1 cellular context compared by ENCODE assay signal in the genomic region with DNA sequence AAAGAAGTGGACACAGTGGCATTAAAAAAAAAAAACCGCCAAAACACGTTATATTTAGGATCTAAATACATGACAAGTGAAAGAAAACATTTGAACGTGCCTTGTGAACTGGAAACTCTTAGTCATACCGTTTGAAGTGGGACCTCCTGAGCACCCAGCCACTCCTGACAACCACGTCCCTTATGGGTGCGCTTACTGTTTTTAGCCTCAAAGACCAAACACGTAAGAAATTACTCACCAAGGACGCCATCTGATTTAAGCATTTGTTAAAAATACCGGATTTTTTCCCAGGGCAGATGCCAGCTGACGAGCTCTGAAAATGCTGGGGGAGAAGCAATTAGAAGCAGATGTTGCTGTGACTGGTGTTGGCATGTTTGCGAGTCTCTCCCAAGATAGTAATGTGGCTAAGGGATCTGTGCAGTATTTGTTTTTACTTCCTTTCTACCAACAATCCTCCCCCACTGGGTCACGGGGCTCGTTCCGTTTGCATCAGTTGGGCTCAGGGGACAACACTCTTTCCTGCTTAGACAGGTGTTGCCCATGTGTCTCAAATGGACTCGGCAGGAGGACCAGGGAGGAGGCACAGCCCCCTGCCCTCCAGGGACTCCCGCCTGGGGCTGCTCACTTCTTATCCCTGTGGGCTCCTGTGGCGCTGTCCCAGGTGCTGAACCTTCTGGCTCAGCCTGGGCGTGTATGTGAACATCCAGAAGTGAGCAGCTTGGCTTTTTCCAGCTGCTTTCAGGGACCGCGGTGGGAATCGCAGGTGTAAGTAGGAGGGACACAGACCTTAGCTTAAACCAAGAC.
TF ChIP-seq lines count a peak whose summit lies in the region.

No MANE protein-coding gene starts in this region.

TF ChIP-seq in HepG2, 621 proteins besides CTCF, POLR2A, EP300 and RAD21 (continued from another document):
- TF ChIP-seq, protein P1, sequence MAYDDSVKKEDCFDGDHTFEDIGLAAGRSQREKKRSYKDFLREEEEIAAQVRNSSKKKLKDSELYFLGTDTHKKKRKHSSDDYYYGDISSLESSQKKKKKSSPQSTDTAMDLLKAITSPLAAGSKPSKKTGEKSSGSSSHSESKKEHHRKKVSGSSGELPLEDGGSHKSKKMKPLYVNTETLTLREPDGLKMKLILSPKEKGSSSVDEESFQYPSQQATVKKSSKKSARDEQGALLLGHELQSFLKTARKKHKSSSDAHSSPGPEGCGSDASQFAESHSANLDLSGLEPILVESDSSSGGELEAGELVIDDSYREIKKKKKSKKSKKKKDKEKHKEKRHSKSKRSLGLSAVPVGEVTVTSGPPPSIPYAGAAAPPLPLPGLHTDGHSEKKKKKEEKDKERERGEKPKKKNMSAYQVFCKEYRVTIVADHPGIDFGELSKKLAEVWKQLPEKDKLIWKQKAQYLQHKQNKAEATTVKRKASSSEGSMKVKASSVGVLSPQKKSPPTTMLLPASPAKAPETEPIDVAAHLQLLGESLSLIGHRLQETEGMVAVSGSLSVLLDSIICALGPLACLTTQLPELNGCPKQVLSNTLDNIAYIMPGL (CRISPR knock-in tag; IDR thresholded peaks at IDR 0.05; ENCODE audit: borderline replicate concordance in 1 of 2, low read depth in 1 of 2), result no peak
- no peak for TF ChIP-seq ZNF207 (IDR thresholded peaks at IDR 0.05; ENCODE audit: borderline replicate concordance)
- no peak for TF ChIP-seq PRPF4 (IDR thresholded peaks at IDR 0.05; ENCODE audit: low read depth, low read length, poor library complexity, severe bottlenecking)
- TF ChIP-seq TCF12 (IDR thresholded peaks at IDR 0.05), result no peak
- TF ChIP-seq TCF12 (CRISPR knock-in tag; IDR thresholded peaks at IDR 0.05), result no peak
- no peak for TF ChIP-seq YY1 (IDR thresholded peaks at IDR 0.05; ENCODE audit: insufficient read depth, insufficient replicate concordance, low read depth, low read length)
- TF ChIP-seq, protein P2, sequence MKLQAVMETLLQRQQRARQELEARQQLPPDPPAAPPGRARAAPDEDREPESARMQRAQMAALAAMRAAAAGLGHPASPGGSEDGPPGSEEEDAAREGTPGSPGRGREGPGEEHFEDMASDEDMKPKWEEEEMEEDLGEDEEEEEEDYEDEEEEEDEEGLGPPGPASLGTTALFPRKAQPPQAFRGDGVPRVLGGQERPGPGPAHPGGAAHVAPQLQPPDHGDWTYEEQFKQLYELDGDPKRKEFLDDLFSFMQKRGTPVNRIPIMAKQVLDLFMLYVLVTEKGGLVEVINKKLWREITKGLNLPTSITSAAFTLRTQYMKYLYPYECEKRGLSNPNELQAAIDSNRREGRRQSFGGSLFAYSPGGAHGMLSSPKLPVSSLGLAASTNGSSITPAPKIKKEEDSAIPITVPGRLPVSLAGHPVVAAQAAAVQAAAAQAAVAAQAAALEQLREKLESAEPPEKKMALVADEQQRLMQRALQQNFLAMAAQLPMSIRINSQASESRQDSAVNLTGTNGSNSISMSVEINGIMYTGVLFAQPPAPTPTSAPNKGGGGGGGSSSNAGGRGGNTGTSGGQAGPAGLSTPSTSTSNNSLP (IDR thresholded peaks at IDR 0.05; ENCODE audit: low read depth, low read length), result no peak
- 0 out of 2 replicates have a peak, but pooled peaks have one; percentile 54 for TF ChIP-seq KLF9 (CRISPR knock-in tag; IDR thresholded peaks at IDR 0.05; ENCODE audit: low read depth)
- TF ChIP-seq, protein P3, sequence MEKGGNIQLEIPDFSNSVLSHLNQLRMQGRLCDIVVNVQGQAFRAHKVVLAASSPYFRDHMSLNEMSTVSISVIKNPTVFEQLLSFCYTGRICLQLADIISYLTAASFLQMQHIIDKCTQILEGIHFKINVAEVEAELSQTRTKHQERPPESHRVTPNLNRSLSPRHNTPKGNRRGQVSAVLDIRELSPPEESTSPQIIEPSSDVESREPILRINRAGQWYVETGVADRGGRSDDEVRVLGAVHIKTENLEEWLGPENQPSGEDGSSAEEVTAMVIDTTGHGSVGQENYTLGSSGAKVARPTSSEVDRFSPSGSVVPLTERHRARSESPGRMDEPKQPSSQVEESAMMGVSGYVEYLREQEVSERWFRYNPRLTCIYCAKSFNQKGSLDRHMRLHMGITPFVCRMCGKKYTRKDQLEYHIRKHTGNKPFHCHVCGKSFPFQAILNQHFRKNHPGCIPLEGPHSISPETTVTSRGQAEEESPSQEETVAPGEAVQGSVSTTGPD (CRISPR knock-in tag; IDR thresholded peaks at IDR 0.05), result no peak
- 0 out of 2 replicates have a peak, but pooled peaks have one; percentile 28 for TF ChIP-seq ISL2 (CRISPR knock-in tag; IDR thresholded peaks at IDR 0.05)
- TF ChIP-seq ZFP36L1 (CRISPR knock-in tag; IDR thresholded peaks at IDR 0.05), result no peak
- TF ChIP-seq NRL (CRISPR knock-in tag; IDR thresholded peaks at IDR 0.05; ENCODE audit: borderline replicate concordance), result no peak
- TF ChIP-seq RCOR2 (CRISPR knock-in tag; IDR thresholded peaks at IDR 0.05), result no peak
- TF ChIP-seq, protein P4, sequence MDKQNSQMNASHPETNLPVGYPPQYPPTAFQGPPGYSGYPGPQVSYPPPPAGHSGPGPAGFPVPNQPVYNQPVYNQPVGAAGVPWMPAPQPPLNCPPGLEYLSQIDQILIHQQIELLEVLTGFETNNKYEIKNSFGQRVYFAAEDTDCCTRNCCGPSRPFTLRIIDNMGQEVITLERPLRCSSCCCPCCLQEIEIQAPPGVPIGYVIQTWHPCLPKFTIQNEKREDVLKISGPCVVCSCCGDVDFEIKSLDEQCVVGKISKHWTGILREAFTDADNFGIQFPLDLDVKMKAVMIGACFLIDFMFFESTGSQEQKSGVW (CRISPR knock-in tag; IDR thresholded peaks at IDR 0.05; ENCODE audit: borderline replicate concordance), result no peak
- TF ChIP-seq, protein P5, sequence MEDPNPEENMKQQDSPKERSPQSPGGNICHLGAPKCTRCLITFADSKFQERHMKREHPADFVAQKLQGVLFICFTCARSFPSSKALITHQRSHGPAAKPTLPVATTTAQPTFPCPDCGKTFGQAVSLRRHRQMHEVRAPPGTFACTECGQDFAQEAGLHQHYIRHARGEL (CRISPR knock-in tag; IDR thresholded peaks at IDR 0.05), result no peak
- no peak for TF ChIP-seq GTF3A (CRISPR knock-in tag; conservative IDR thresholded peaks at IDR 0.05)
- TF ChIP-seq ZNF766 (CRISPR knock-in tag; IDR thresholded peaks at IDR 0.05; ENCODE audit: borderline replicate concordance), result no peak
- no peak for TF ChIP-seq RFXAP (CRISPR knock-in tag; IDR thresholded peaks at IDR 0.05; ENCODE audit: borderline replicate concordance)
- TF ChIP-seq, protein P6, sequence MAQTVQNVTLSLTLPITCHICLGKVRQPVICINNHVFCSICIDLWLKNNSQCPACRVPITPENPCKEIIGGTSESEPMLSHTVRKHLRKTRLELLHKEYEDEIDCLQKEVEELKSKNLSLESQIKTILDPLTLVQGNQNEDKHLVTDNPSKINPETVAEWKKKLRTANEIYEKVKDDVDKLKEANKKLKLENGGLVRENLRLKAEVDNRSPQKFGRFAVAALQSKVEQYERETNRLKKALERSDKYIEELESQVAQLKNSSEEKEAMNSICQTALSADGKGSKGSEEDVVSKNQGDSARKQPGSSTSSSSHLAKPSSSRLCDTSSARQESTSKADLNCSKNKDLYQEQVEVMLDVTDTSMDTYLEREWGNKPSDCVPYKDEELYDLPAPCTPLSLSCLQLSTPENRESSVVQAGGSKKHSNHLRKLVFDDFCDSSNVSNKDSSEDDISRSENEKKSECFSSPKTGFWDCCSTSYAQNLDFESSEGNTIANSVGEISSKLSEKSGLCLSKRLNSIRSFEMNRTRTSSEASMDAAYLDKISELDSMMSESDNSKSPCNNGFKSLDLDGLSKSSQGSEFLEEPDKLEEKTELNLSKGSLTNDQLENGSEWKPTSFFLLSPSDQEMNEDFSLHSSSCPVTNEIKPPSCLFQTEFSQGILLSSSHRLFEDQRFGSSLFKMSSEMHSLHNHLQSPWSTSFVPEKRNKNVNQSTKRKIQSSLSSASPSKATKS (CRISPR knock-in tag; IDR thresholded peaks at IDR 0.05), result no peak
- no peak for TF ChIP-seq ARNTL (CRISPR knock-in tag; IDR thresholded peaks at IDR 0.05)
- TF ChIP-seq ZNF598 (CRISPR knock-in tag; IDR thresholded peaks at IDR 0.05; ENCODE audit: borderline replicate concordance), result no peak
- 0 out of 2 replicates have a peak, but pooled peaks have one; percentile 13 for TF ChIP-seq HOXA3 (CRISPR knock-in tag; IDR thresholded peaks at IDR 0.05)
- no peak for TF ChIP-seq CBX5 (CRISPR knock-in tag; IDR thresholded peaks at IDR 0.05; ENCODE audit: borderline replicate concordance)
- TF ChIP-seq, protein P7, sequence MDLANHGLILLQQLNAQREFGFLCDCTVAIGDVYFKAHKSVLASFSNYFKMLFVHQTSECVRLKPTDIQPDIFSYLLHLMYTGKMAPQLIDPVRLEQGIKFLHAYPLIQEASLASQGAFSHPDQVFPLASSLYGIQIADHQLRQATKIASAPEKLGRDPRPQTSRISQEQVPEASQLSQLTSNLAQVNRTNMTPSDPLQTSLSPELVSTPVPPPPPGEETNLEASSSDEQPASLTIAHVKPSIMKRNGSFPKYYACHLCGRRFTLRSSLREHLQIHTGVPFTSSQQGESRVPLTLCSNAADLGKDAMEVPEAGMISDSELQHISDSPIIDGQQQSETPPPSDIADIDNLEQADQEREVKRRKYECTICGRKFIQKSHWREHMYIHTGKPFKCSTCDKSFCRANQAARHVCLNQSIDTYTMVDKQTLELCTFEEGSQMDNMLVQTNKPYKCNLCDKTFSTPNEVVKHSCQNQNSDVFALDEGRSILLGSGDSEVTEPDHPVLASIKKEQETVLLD (CRISPR knock-in tag; IDR thresholded peaks at IDR 0.05; ENCODE audit: low read depth), result no peak
- TF ChIP-seq ZFX (CRISPR knock-in tag; IDR thresholded peaks at IDR 0.05; ENCODE audit: low read depth), result no peak
- no peak for TF ChIP-seq ZBTB8A (CRISPR knock-in tag; IDR thresholded peaks at IDR 0.05; ENCODE audit: borderline replicate concordance, low read depth)
- TF ChIP-seq ZNF607 (CRISPR knock-in tag; IDR thresholded peaks at IDR 0.05; ENCODE audit: borderline replicate concordance), result peak; percentile 61; the same call in 1 of the 2 replicates
- no peak for TF ChIP-seq SYNCRIP (IDR thresholded peaks at IDR 0.05; ENCODE audit: insufficient read depth, low read depth, low read length)
- no peak for TF ChIP-seq ZNF776 (CRISPR knock-in tag; IDR thresholded peaks at IDR 0.05)
- no peak for TF ChIP-seq SMARCC2 (IDR thresholded peaks at IDR 0.05)
- peak; percentile 50; the same call in 1 of the 2 replicates for TF ChIP-seq FOSL2 (CRISPR knock-in tag; IDR thresholded peaks at IDR 0.05)
- no peak for TF ChIP-seq ATF7 (IDR thresholded peaks at IDR 0.05)
- TF ChIP-seq ATF7 (CRISPR knock-in tag; IDR thresholded peaks at IDR 0.05), result no peak
